Comparison of ENCODE assay signal across 20 cellular contexts in genomic region chr10:82319558-82319957, GRCh38.
A peak's percentile ranks its signal among the peaks of the same experiment; 100 is the strongest.
DNase-seq lines count a peak whose midpoint lies in the region; FAIRE-seq lines count a peak whose summit lies in the region.
"Had no signal": no experiment of that assay in that cellular context is flagged by ENCODE, and none has a peak within 500 bp of the region (broad histone marks: within the 10 kb centered on the region; RNA-seq: fewer than 3 reads in every experiment).

No MANE protein-coding gene starts in this region.

- no peak for FAIRE-seq in small intestine (lab: Jason Lieb, UNC)
- FAIRE-seq: D721Med, G401.6, K562, TTC549 had no signal

- H3K4me3 ChIP-seq in SJCRH30: peak overlapping the region; percentile 13; the same call in 1 of the 2 replicates
- no peak overlapping the region for H3K4me3 ChIP-seq in small intestine (ENCODE audit: low read depth in 1 of 2, low read length in 2 of 2)
- H3K4me3 ChIP-seq: GM23248, heart left ventricle, K562, MG63, skin epidermis had no signal

- peak; percentile 6 for DNase-seq in D341Med (ENCODE audit: low spot score)
- peak; percentile 59 for DNase-seq in NCI-H1694 treated with DMSO at 0.1 percent for 48 hours (lab: John Stamatoyannopoulos, UW)
- peak; percentile 86 to 90 for DNase-seq in SJCRH30
- DNase-seq in left kidney (ENCODE audit: low read depth, low spot score): peak; percentile 7
- no peak for DNase-seq in small intestine
- DNase-seq in NCI-H1048 (lab: John Stamatoyannopoulos, UW): no peak
- DNase-seq in activated T-cell treated with anti-CD3 and anti-CD28 coated beads, Interleukin-2, amount 50 U/mL, for 1 hour: no peak
- DNase-seq: effector CD4-positive, alpha-beta T cell; GM23248; heart left ventricle; left colon; MG63; naive B cell; stimulated activated CD4-positive, alpha-beta T cell treated with anti-CD3 and anti-CD28 coated beads, Interleukin-2, amount 100 ng/mL, for 24 hours; T-cell had no signal

- peaks cover 17% of the 10 kb centered on the region for H3K4me1 ChIP-seq in SJCRH30
- H3K4me1 ChIP-seq in small intestine (ENCODE audit: control insufficient read depth in 2 of 2, insufficient read depth in 1 of 2, low read depth in 1 of 2, low read length in 1 of 2): no peaks in the 10 kb centered on the region
- H3K4me1 ChIP-seq: heart left ventricle had no signal

- no peaks in the 10 kb centered on the region for H3K27me3 ChIP-seq in SJCRH30
- H3K27me3 ChIP-seq in small intestine (ENCODE audit: control insufficient read depth in 2 of 2, insufficient read depth in 2 of 2, low read length in 2 of 2): no peaks in the 10 kb centered on the region
- H3K27me3 ChIP-seq: heart left ventricle, MG63 had no signal

- H3K9me3 ChIP-seq in SJCRH30 (replicated peaks) (no peaks in the 10 kb centered on the region), small intestine (ENCODE audit: control insufficient read depth, low read depth) (no peaks in the 10 kb centered on the region)
- H3K9me3 ChIP-seq: heart left ventricle, MG63 had no signal

- 30 to 52% (median 41%) methylated on average over 1 of the region's 1 CpG for WGBS in small intestine, 3 donors

- H3K27ac ChIP-seq in SJCRH30 (peak overlapping the region; percentile 85), small intestine (ENCODE audit: low read depth in 1 of 2, low read length in 1 of 2) (no peak overlapping the region)
- H3K27ac ChIP-seq: GM23248, heart left ventricle, skin epidermis had no signal

- H3K36me3 ChIP-seq in SJCRH30 (no peaks in the 10 kb centered on the region), small intestine (ENCODE audit: control insufficient read depth in 2 of 2, insufficient read depth in 2 of 2, low read length in 2 of 2) (no peaks in the 10 kb centered on the region)
- H3K36me3 ChIP-seq: heart left ventricle, MG63 had no signal

Comparison
In these comparisons a context has a peak if more than half of its experiments do, and no peak if none do; other contexts are left out.
1. DNase-seq: peak in D341Med (single experiment), NCI-H1694 treated with DMSO at 0.1 percent for 48 hours (single experiment), SJCRH30 (2 of 2) and left kidney (single experiment); none in small intestine (single experiment), NCI-H1048 (single experiment) and activated T-cell treated with anti-CD3 and anti-CD28 coated beads, Interleukin-2, amount 50 U/mL, for 1 hour (single experiment).